Comparison of ENCODE assay signal across 14 cellular contexts in the genomic region with DNA sequence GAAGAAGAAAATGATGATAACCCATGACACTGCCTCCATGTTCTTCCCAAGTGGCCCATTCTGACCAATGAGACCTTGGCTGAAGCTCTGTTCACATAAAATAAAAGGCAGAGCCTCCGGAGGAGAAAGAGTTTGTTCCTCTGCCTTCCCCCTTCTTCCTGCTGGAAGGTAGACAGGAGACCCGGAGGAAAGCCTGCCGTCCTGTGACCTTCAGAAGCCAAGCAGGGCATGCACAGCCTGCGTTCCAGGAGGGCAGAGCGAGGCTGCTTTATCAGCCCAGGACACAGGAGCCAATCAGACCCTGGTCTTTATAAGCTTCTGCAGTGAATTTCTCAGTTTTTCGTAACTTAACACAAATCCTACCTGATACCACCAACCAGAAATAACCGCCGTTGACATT. TPM values are rescaled to one million over a fixed set of nuclear protein-coding genes. Genes with fewer than 3 reads are reported as not detected.
A peak's percentile ranks its signal among the peaks of the same experiment; 100 is the strongest.
DNase-seq lines count a peak whose midpoint lies in the region; TF ChIP-seq lines count a peak whose summit lies in the region.
"Had no signal": no experiment of that assay in that cellular context is flagged by ENCODE, and none has a peak within 500 bp of the region (broad histone marks: within the 10 kb centered on the region; RNA-seq: fewer than 3 reads in every experiment).

No MANE protein-coding gene starts in this region.

- DNase-seq in activated effector memory CD4-positive, alpha-beta T cell treated with anti-CD3 and anti-CD28 coated beads, Interleukin-2, amount 50 U/mL, for 16 hours = peak; percentile 14
- no peak for DNase-seq in activated effector memory CD4-positive, alpha-beta T cell treated with Interleukin-2 at 50 U/mL for 16 hours
- DNase-seq in islet precursor cell (peak; percentile 43), spleen (peak; percentile 47), ureter (ENCODE audit: low spot score) (peak; percentile 1), epidermal melanocyte (ENCODE audit: insufficient read length, low spot score) (no peak), NCI-H187 treated with DMSO at 0.1 percent for 48 hours (lab: John Stamatoyannopoulos, UW) (no peak)
- DNase-seq in activated CD4-positive, alpha-beta T cell treated with anti-CD3 and anti-CD28 coated beads, Interleukin-2, amount 50 U/mL, for 4 hours = no peak
- DNase-seq: ACHN, DMS79, GM23248 had no signal

- 72 to 86% (median 81%) methylated on average over 8 of the region's 8 CpGs for WGBS in spleen, 5 donors

- no peak overlapping the region for H3K4me3 ChIP-seq in spleen
- H3K4me3 ChIP-seq: BLaER1 treated with 17β-estradiol and CSF1 and Interleukin-3, amounts not matched to agents 10 nM and 100 nM; GM12878; GM23248 had no signal

- H3K4me1 ChIP-seq in spleen = peaks cover 4 to 10% (median 8%) of the 10 kb centered on the region in 6 donors

- H3K27ac ChIP-seq in spleen = no peak overlapping the region
- H3K27ac ChIP-seq: BLaER1 treated with 17β-estradiol and CSF1 and Interleukin-3, amounts not matched to agents 10 nM and 100 nM; GM23248 had no signal

- no peaks in the 10 kb centered on the region for H3K36me3 ChIP-seq in spleen
- H3K36me3 ChIP-seq: BLaER1 treated with 17β-estradiol and CSF1 and Interleukin-3, amounts not matched to agents 10 nM and 100 nM had no signal

- no peaks in the 10 kb centered on the region for H3K9me3 ChIP-seq in spleen
- H3K9me3 ChIP-seq: BLaER1 treated with 17β-estradiol and CSF1 and Interleukin-3, amounts not matched to agents 10 nM and 100 nM had no signal

- intact Hi-C loops in spleen (cut with DNase I; ENCODE audit: low total_unique reads) = loop anchor here (5.0 to 10.0 kb wide), 2 partner anchors 590 to 1833 kb away; no protein-coding TSS in a partner anchor

- no peak for TF ChIP-seq CTCF in spleen (IDR thresholded peaks at IDR 0.05 in 8 of 11, conservative IDR thresholded peaks at IDR 0.05 in 3 of 11)

- H3K27me3 ChIP-seq in spleen (replicated peaks in 1 of 7) = peaks cover 3 to 80% (median 14%) of the 10 kb centered on the region in 7 donors

- TF ChIP-seq POLR2A in spleen (IDR thresholded peaks at IDR 0.05) = no peak

RNA-seq across cellular contexts. Expression of a gene that starts 8.6 kb away (rescaled TPM):
- under 1 TPM in 4 of 7 donors, not detected in 3; 0.10 to 0.42 (median 0.17) TPM for total RNA-seq in spleen
- polyA plus RNA-seq in spleen = under 1 TPM in 2 of 3 donors, not detected in 1; 0.06 to 0.18 TPM
- total RNA-seq in ureter = 2.7 TPM
- total RNA-seq: CD4-positive, alpha-beta T cell; GM23248 had no signal
- polyA plus RNA-seq: GM23248 had no signal

Comparison
In these comparisons a context has a peak if more than half of its experiments do, and no peak if none do; other contexts are left out.
1. DNase-seq: peak in activated effector memory CD4-positive, alpha-beta T cell treated with anti-CD3 and anti-CD28 coated beads, Interleukin-2, amount 50 U/mL, for 16 hours (single experiment), islet precursor cell (single experiment), spleen (single experiment) and ureter (single experiment); none in activated effector memory CD4-positive, alpha-beta T cell treated with Interleukin-2 at 50 U/mL for 16 hours (single experiment), epidermal melanocyte (single experiment), activated CD4-positive, alpha-beta T cell treated with anti-CD3 and anti-CD28 coated beads, Interleukin-2, amount 50 U/mL, for 4 hours (0 of 2) and NCI-H187 treated with DMSO at 0.1 percent for 48 hours (single experiment).